ENCODE assay signal across 1 cellular context in the genomic region with DNA sequence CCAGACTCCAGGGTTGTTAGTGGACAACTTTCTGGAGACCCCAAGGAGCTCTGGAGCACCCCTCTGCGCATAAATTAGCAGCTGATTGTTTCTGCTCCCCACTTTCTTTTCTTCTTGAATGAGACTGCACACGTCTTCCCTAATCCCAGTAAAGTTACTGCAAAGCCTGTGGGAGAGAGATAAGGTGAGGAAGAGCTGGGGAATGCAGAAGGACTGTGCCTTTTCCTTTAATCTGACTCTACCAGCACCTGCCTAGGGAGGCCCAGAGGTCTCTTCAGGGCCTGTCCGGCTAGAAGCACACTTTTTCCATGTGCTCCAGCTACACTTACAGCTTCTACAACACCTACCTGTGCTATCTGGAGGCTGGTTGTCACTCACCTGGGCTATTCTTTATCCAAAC.
TF ChIP-seq lines count a peak whose summit lies in the region.

No MANE protein-coding gene starts in this region.

TF ChIP-seq in K562, 482 proteins besides CTCF, POLR2A, EP300 and RAD21 (continued from another document):
- TF ChIP-seq, protein P1, sequence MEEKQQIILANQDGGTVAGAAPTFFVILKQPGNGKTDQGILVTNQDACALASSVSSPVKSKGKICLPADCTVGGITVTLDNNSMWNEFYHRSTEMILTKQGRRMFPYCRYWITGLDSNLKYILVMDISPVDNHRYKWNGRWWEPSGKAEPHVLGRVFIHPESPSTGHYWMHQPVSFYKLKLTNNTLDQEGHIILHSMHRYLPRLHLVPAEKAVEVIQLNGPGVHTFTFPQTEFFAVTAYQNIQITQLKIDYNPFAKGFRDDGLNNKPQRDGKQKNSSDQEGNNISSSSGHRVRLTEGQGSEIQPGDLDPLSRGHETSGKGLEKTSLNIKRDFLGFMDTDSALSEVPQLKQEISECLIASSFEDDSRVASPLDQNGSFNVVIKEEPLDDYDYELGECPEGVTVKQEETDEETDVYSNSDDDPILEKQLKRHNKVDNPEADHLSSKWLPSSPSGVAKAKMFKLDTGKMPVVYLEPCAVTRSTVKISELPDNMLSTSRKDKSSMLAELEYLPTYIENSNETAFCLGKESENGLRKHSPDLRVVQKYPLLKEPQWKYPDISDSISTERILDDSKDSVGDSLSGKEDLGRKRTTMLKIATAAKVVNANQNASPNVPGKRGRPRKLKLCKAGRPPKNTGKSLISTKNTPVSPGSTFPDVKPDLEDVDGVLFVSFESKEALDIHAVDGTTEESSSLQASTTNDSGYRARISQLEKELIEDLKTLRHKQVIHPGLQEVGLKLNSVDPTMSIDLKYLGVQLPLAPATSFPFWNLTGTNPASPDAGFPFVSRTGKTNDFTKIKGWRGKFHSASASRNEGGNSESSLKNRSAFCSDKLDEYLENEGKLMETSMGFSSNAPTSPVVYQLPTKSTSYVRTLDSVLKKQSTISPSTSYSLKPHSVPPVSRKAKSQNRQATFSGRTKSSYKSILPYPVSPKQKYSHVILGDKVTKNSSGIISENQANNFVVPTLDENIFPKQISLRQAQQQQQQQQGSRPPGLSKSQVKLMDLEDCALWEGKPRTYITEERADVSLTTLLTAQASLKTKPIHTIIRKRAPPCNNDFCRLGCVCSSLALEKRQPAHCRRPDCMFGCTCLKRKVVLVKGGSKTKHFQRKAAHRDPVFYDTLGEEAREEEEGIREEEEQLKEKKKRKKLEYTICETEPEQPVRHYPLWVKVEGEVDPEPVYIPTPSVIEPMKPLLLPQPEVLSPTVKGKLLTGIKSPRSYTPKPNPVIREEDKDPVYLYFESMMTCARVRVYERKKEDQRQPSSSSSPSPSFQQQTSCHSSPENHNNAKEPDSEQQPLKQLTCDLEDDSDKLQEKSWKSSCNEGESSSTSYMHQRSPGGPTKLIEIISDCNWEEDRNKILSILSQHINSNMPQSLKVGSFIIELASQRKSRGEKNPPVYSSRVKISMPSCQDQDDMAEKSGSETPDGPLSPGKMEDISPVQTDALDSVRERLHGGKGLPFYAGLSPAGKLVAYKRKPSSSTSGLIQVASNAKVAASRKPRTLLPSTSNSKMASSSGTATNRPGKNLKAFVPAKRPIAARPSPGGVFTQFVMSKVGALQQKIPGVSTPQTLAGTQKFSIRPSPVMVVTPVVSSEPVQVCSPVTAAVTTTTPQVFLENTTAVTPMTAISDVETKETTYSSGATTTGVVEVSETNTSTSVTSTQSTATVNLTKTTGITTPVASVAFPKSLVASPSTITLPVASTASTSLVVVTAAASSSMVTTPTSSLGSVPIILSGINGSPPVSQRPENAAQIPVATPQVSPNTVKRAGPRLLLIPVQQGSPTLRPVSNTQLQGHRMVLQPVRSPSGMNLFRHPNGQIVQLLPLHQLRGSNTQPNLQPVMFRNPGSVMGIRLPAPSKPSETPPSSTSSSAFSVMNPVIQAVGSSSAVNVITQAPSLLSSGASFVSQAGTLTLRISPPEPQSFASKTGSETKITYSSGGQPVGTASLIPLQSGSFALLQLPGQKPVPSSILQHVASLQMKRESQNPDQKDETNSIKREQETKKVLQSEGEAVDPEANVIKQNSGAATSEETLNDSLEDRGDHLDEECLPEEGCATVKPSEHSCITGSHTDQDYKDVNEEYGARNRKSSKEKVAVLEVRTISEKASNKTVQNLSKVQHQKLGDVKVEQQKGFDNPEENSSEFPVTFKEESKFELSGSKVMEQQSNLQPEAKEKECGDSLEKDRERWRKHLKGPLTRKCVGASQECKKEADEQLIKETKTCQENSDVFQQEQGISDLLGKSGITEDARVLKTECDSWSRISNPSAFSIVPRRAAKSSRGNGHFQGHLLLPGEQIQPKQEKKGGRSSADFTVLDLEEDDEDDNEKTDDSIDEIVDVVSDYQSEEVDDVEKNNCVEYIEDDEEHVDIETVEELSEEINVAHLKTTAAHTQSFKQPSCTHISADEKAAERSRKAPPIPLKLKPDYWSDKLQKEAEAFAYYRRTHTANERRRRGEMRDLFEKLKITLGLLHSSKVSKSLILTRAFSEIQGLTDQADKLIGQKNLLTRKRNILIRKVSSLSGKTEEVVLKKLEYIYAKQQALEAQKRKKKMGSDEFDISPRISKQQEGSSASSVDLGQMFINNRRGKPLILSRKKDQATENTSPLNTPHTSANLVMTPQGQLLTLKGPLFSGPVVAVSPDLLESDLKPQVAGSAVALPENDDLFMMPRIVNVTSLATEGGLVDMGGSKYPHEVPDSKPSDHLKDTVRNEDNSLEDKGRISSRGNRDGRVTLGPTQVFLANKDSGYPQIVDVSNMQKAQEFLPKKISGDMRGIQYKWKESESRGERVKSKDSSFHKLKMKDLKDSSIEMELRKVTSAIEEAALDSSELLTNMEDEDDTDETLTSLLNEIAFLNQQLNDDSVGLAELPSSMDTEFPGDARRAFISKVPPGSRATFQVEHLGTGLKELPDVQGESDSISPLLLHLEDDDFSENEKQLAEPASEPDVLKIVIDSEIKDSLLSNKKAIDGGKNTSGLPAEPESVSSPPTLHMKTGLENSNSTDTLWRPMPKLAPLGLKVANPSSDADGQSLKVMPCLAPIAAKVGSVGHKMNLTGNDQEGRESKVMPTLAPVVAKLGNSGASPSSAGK (IDR thresholded peaks at IDR 0.05): no peak
- no peak for TF ChIP-seq LCOR (CRISPR knock-in tag; IDR thresholded peaks at IDR 0.05)
- TF ChIP-seq, protein P2, sequence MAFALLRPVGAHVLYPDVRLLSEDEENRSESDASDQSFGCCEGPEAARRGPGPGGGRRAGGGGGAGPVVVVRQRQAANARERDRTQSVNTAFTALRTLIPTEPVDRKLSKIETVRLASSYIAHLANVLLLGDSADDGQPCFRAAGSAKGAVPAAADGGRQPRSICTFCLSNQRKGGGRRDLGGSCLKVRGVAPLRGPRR (CRISPR knock-in tag; IDR thresholded peaks at IDR 0.05): no peak
- TF ChIP-seq, protein P3, sequence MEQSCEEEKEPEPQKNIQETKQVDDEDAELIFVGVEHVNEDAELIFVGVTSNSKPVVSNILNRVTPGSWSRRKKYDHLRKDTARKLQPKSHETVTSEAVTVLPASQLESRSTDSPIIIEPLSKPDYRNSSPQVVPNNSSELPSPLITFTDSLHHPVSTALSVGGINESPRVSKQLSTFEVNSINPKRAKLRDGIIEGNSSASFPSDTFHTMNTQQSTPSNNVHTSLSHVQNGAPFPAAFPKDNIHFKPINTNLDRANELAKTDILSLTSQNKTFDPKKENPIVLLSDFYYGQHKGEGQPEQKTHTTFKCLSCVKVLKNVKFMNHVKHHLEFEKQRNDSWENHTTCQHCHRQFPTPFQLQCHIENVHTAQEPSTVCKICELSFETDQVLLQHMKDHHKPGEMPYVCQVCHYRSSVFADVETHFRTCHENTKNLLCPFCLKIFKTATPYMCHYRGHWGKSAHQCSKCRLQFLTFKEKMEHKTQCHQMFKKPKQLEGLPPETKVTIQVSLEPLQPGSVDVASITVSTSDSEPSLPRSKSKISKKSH (CRISPR knock-in tag; IDR thresholded peaks at IDR 0.05): no peak
- no peak for TF ChIP-seq HMG20A (CRISPR knock-in tag; conservative IDR thresholded peaks at IDR 0.05)
- TF ChIP-seq, protein P4, sequence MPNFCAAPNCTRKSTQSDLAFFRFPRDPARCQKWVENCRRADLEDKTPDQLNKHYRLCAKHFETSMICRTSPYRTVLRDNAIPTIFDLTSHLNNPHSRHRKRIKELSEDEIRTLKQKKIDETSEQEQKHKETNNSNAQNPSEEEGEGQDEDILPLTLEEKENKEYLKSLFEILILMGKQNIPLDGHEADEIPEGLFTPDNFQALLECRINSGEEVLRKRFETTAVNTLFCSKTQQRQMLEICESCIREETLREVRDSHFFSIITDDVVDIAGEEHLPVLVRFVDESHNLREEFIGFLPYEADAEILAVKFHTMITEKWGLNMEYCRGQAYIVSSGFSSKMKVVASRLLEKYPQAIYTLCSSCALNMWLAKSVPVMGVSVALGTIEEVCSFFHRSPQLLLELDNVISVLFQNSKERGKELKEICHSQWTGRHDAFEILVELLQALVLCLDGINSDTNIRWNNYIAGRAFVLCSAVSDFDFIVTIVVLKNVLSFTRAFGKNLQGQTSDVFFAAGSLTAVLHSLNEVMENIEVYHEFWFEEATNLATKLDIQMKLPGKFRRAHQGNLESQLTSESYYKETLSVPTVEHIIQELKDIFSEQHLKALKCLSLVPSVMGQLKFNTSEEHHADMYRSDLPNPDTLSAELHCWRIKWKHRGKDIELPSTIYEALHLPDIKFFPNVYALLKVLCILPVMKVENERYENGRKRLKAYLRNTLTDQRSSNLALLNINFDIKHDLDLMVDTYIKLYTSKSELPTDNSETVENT (CRISPR knock-in tag; IDR thresholded peaks at IDR 0.05): no peak
- TF ChIP-seq ZNF778 (CRISPR knock-in tag; IDR thresholded peaks at IDR 0.05): no peak
- no peak for TF ChIP-seq CEBPG (CRISPR knock-in tag; IDR thresholded peaks at IDR 0.05)
- TF ChIP-seq CEBPG (tag; conservative IDR thresholded peaks at IDR 0.05 in 1 of 2, IDR thresholded peaks at IDR 0.05 in 1 of 2): no peak
- TF ChIP-seq DMBX1 (CRISPR knock-in tag; IDR thresholded peaks at IDR 0.05; ENCODE audit: borderline replicate concordance): peak; percentile 55; the same call in 1 of the 2 replicates
- TF ChIP-seq, protein P5, sequence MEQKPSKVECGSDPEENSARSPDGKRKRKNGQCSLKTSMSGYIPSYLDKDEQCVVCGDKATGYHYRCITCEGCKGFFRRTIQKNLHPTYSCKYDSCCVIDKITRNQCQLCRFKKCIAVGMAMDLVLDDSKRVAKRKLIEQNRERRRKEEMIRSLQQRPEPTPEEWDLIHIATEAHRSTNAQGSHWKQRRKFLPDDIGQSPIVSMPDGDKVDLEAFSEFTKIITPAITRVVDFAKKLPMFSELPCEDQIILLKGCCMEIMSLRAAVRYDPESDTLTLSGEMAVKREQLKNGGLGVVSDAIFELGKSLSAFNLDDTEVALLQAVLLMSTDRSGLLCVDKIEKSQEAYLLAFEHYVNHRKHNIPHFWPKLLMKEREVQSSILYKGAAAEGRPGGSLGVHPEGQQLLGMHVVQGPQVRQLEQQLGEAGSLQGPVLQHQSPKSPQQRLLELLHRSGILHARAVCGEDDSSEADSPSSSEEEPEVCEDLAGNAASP (IDR thresholded peaks at IDR 0.05): no peak
- TF ChIP-seq, protein P6, sequence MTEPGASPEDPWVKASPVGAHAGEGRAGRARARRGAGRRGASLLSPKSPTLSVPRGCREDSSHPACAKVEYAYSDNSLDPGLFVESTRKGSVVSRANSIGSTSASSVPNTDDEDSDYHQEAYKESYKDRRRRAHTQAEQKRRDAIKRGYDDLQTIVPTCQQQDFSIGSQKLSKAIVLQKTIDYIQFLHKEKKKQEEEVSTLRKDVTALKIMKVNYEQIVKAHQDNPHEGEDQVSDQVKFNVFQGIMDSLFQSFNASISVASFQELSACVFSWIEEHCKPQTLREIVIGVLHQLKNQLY (CRISPR knock-in tag; conservative IDR thresholded peaks at IDR 0.05): no peak
- TF ChIP-seq SMARCA4 (IDR thresholded peaks at IDR 0.05): no peak
- TF ChIP-seq TCF3 (CRISPR knock-in tag; IDR thresholded peaks at IDR 0.05): peak; percentile 46
- no peak for TF ChIP-seq TAF15 (IDR thresholded peaks at IDR 0.05; ENCODE audit: low read depth, low read length)
- TF ChIP-seq KDM5B (IDR thresholded peaks at IDR 0.05; ENCODE audit: insufficient replicate concordance, low read depth, low read length): no peak
- TF ChIP-seq NBN (IDR thresholded peaks at IDR 0.05; ENCODE audit: low read depth): no peak
